2 cellular contexts compared by ENCODE assay signal in the genomic region with DNA sequence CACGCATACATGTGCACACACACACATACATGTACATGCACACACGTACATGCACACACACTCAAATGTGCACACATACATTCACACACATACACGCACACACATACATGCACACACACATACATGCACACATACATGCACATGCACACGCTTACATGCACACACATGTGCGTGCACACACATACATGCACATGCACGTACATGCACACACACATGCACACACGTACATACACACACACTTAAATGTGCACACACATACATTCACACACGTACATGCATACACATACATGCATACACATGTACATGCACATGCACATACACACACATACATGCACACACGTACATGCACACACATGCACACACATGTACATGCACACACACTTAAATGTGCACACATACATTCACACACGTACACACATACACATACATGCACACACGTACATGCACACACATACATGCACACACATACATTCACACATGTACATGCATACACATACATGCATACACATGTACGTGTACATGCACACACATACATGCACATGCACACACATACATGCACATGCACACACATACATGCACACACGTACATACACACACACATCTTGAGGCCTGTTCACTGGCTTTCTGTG.
A peak's percentile ranks its signal among the peaks of the same experiment; 100 is the strongest.
TF ChIP-seq lines count a peak whose summit lies in the region.

No MANE protein-coding gene starts in this region.

TF ChIP-seq in GM12891, 5 proteins besides CTCF, POLR2A, EP300 and RAD21:
- TF ChIP-seq POU2F2 (IDR thresholded peaks at IDR 0.05; ENCODE audit: low read depth, low read length) (no peak), SPI1 (IDR thresholded peaks at IDR 0.05; ENCODE audit: low read depth, low read length) (no peak), POLR2AphosphoS5 (IDR thresholded peaks at IDR 0.05; ENCODE audit: low read depth, low read length) (no peak)

TF ChIP-seq in K562, 482 proteins besides CTCF, POLR2A, EP300 and RAD21:
- peak; percentile 38; the same call in 1 of the 2 replicates for TF ChIP-seq NFRKB (IDR thresholded peaks at IDR 0.05; ENCODE audit: low read depth)
- TF ChIP-seq KDM1A (IDR thresholded peaks at IDR 0.05) = 0 out of 4 replicates have a peak, but pooled peaks of 1 of the 2 experiments have one; percentile 29
- TF ChIP-seq ZC3H4 (CRISPR knock-in tag; IDR thresholded peaks at IDR 0.05; ENCODE audit: borderline replicate concordance) = no peak
- no peak for TF ChIP-seq PCBP2 (IDR thresholded peaks at IDR 0.05; ENCODE audit: low read depth, low read length, poor library complexity, severe bottlenecking)
- TF ChIP-seq YY1 (IDR thresholded peaks at IDR 0.05; ENCODE audit: borderline replicate concordance in 1 of 3, control insufficient read depth in 1 of 3, extremely low read depth in 1 of 3, insufficient read depth in 3 of 3, insufficient read length in 1 of 3, insufficient replicate concordance in 2 of 3, low read depth in 1 of 3, low read length in 2 of 3) = no peak
- TF ChIP-seq PHF20 (IDR thresholded peaks at IDR 0.05; ENCODE audit: partially characterized antibody) = peak; percentile 66
- TF ChIP-seq ARNT (IDR thresholded peaks at IDR 0.05) = no peak
